In the genomic region with DNA sequence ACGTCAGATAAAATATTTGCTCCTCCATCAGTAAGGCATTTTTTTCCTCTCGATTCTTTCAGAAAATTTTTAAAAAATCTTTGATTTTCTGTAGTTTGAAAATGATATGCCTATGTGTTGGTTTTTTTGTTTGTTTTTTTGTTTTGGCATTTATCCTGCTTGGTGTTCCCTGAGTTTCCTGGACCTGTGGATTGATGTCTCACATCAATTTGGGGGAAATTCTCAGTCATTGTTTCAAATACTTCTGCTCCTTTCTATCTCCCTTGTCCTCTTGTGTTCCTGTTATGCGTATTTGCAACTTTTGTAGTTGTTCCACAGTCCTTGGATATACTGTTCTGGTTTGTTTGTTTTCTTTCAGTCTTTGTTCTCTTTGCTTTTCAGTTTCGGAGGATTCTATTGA, we compare ENCODE assay signal across 30 cellular contexts. TPM values are rescaled to one million over a fixed set of nuclear protein-coding genes. Genes with fewer than 3 reads are reported as not detected.
"Had no signal": no experiment of that assay in that cellular context is flagged by ENCODE, and none has a peak within 500 bp of the region (broad histone marks: within the 10 kb centered on the region; RNA-seq: fewer than 3 reads in every experiment).

No MANE protein-coding gene starts in this region.

- H3K27ac Mint-ChIP-seq: natural killer cell; nephron; neural progenitor cell; progenitor cell of endocrine pancreas; stimulated activated effector memory CD8-positive, alpha-beta T cell treated with anti-CD3 and anti-CD28 coated beads, Interleukin-12 subunit alpha, Interleukin-12 subunit beta, amount 100 ng/mL, for 72 hours; stimulated activated naive B cell treated with anti-CD40 and anti-IgM and Interleukin-4, amounts not matched to agents 10 μg/mL and 1 μg/mL and 100 μg/mL, for 72 hours had no signal

- H3K27ac ChIP-seq: neural progenitor cell, ovary, parathyroid adenoma, psoas muscle, right lobe of liver, sigmoid colon, stomach, thoracic aorta, thyroid gland, tibial nerve, upper lobe of left lung, vagina had no signal

- H3K4me3 ChIP-seq: neural progenitor cell, ovary, psoas muscle, right lobe of liver, sigmoid colon, stomach, thoracic aorta, thyroid gland, tibial nerve, upper lobe of left lung, vagina had no signal

- H3K36me3 Mint-ChIP-seq: natural killer cell; neural progenitor cell; stimulated activated effector memory CD8-positive, alpha-beta T cell treated with anti-CD3 and anti-CD28 coated beads, Interleukin-12 subunit alpha, Interleukin-12 subunit beta, amount 100 ng/mL, for 72 hours; stimulated activated naive B cell treated with anti-CD40 and anti-IgM and Interleukin-4, amounts not matched to agents 10 μg/mL and 1 μg/mL and 100 μg/mL, for 72 hours had no signal

- H3K4me1 Mint-ChIP-seq: natural killer cell; nephron; neural progenitor cell; stimulated activated effector memory CD8-positive, alpha-beta T cell treated with anti-CD3 and anti-CD28 coated beads, Interleukin-12 subunit alpha, Interleukin-12 subunit beta, amount 100 ng/mL, for 72 hours; stimulated activated naive B cell treated with anti-CD40 and anti-IgM and Interleukin-4, amounts not matched to agents 10 μg/mL and 1 μg/mL and 100 μg/mL, for 72 hours had no signal

- DNase-seq: natural killer cell; occipital lobe; ovary; posterior cingulate gyrus; psoas muscle; right cardiac atrium; right lobe of liver; sigmoid colon; small intestine; stimulated activated CD4-positive, alpha-beta T cell treated with anti-CD3 and anti-CD28 coated beads, Interleukin-15, amount 100 ng/mL, for 24 hours; stimulated activated CD4-positive, alpha-beta T cell treated with anti-CD3 and anti-CD28 coated beads, Interleukin-2, amount 100 ng/mL, for 24 hours; stimulated activated CD4-positive, alpha-beta T cell treated with anti-CD3 and anti-CD28 coated beads, Interleukin-2, amount 100 ng/mL, for 48 hours; stimulated activated CD4-positive, alpha-beta T cell treated with anti-CD3 and anti-CD28 coated beads, Interleukin-4, amount 100 ng/mL, for 24 hours; stimulated activated naive B cell treated with anti-CD40 and anti-IgM and Interleukin-4, amounts not matched to agents 10 μg/mL and 1 μg/mL and 100 μg/mL, for 72 hours; stimulated activated naive CD4-positive, alpha-beta T cell treated with Interleukin-2 at 50 U/mL for 16 hours; stomach; thyroid gland; trophoblast cell; upper lobe of left lung had no signal

- H3K79me2 ChIP-seq: parathyroid adenoma had no signal

- H3K4me2 ChIP-seq: neural progenitor cell had no signal

- H3K9ac ChIP-seq: neural progenitor cell, parathyroid adenoma had no signal

- H2AFZ ChIP-seq: neural progenitor cell, parathyroid adenoma had no signal

- H3K4me3 Mint-ChIP-seq: natural killer cell; nephron; neural progenitor cell; stimulated activated effector memory CD8-positive, alpha-beta T cell treated with anti-CD3 and anti-CD28 coated beads, Interleukin-12 subunit alpha, Interleukin-12 subunit beta, amount 100 ng/mL, for 72 hours; stimulated activated naive B cell treated with anti-CD40 and anti-IgM and Interleukin-4, amounts not matched to agents 10 μg/mL and 1 μg/mL and 100 μg/mL, for 72 hours had no signal

- H3K36me3 ChIP-seq: neural progenitor cell, ovary, right lobe of liver, sigmoid colon, stomach, thoracic aorta, thyroid gland, tibial nerve, upper lobe of left lung, vagina had no signal

- H3K9me3 Mint-ChIP-seq: natural killer cell; stimulated activated naive B cell treated with anti-CD40 and anti-IgM and Interleukin-4, amounts not matched to agents 10 μg/mL and 1 μg/mL and 100 μg/mL, for 72 hours had no signal

- FAIRE-seq: small intestine, urothelium cell line had no signal

- ATAC-seq: natural killer cell; psoas muscle; right cardiac atrium; right lobe of liver; stimulated activated effector memory CD8-positive, alpha-beta T cell treated with anti-CD3 and anti-CD28 coated beads, Interleukin-12 subunit alpha, Interleukin-12 subunit beta, amount 100 ng/mL, for 72 hours; stimulated activated naive B cell treated with anti-CD40 and anti-IgM and Interleukin-4, amounts not matched to agents 10 μg/mL and 1 μg/mL and 100 μg/mL, for 72 hours had no signal

- H3K27me3 ChIP-seq: neural progenitor cell, ovary, right lobe of liver, sigmoid colon, thyroid gland, tibial nerve, upper lobe of left lung, vagina had no signal

- H3K4me1 ChIP-seq: neural progenitor cell, parathyroid adenoma, psoas muscle, right lobe of liver, sigmoid colon, stomach, thyroid gland, tibial nerve, upper lobe of left lung, vagina had no signal

- H3K9me3 ChIP-seq: ovary, psoas muscle, right lobe of liver, sigmoid colon, thoracic aorta, thyroid gland, upper lobe of left lung, vagina had no signal

RNA-seq across cellular contexts. Expression of a gene that starts 18.8 kb away (rescaled TPM):
- total RNA-seq: osteoblast had no signal
- polyA plus RNA-seq: neural cell had no signal
